ENCODE assay signal across 8 cellular contexts in the genomic region with DNA sequence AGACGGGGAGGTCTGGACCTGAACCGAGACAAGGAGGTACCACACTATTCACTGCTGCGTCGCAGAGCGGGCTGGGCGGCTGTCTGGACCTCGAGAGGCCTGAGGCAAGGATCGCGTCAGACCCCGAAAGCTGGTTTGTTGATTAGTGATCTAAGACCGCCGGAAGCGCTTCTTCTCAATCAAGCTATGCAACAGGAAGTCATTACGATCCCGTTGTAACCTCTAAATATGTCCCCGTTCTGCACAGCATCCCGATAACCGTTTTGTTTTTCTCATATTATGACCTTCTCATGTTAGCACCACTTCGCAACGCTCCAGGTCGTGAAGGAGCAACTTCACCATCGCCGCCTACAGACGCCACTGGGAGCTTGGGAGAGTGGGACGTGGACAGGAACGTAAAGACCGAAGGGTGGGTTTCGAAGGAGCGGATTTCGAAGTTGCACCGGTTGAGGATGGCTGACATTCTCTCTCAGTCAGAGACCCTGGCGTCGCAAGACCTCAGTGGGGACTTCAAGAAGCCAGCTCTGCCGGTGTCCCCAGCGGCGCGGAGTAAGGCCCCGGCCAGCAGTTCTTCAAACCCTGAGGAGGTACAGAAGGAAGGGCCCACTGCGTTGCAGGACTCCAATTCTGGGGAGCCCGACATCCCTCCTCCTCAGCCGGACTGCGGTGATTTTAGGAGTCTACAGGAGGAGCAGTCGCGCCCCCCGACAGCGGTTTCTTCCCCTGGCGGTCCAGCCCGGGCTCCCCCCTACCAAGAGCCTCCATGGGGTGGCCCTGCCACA. TPM values are rescaled to one million over a fixed set of nuclear protein-coding genes. Genes with fewer than 3 reads are reported as not detected.
A peak's percentile ranks its signal among the peaks of the same experiment; 100 is the strongest.
DNase-seq lines count a peak whose midpoint lies in the region; ATAC-seq and TF ChIP-seq lines count a peak whose summit lies in the region.

A gene with protein sequence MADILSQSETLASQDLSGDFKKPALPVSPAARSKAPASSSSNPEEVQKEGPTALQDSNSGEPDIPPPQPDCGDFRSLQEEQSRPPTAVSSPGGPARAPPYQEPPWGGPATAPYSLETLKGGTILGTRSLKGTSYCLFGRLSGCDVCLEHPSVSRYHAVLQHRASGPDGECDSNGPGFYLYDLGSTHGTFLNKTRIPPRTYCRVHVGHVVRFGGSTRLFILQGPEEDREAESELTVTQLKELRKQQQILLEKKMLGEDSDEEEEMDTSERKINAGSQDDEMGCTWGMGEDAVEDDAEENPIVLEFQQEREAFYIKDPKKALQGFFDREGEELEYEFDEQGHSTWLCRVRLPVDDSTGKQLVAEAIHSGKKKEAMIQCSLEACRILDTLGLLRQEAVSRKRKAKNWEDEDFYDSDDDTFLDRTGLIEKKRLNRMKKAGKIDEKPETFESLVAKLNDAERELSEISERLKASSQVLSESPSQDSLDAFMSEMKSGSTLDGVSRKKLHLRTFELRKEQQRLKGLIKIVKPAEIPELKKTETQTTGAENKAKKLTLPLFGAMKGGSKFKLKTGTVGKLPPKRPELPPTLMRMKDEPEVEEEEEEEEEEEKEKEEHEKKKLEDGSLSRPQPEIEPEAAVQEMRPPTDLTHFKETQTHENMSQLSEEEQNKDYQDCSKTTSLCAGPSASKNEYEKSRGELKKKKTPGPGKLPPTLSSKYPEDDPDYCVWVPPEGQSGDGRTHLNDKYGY (plus strand): TSS at position 427 of the 782 bp plus-strand sequence. CDS start 26 bp downstream, at position 453.
A gene with protein sequence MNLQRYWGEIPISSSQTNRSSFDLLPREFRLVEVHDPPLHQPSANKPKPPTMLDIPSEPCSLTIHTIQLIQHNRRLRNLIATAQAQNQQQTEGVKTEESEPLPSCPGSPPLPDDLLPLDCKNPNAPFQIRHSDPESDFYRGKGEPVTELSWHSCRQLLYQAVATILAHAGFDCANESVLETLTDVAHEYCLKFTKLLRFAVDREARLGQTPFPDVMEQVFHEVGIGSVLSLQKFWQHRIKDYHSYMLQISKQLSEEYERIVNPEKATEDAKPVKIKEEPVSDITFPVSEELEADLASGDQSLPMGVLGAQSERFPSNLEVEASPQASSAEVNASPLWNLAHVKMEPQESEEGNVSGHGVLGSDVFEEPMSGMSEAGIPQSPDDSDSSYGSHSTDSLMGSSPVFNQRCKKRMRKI (minus strand): TSS at position 152 of the 782 bp plus-strand sequence. CDS start 1,422 bp downstream, outside the sequence.

- peaks cover 24 to 41% (median 27%) of the 10 kb centered on the region in 3 donors for H3K4me1 Mint-ChIP-seq in IgD-negative memory B cell

- H3K27me3 Mint-ChIP-seq in IgD-negative memory B cell, result no peaks in the 10 kb centered on the region

- peaks cover 2% of the 10 kb centered on the region for H3K36me3 Mint-ChIP-seq in IgD-negative memory B cell

- intact Hi-C loops in PC-3 (cut with micrococcal nuclease), result no loop called here

- H3K79me2 ChIP-seq in PC-3 (ENCODE audit: low read length), result peaks cover 55% of the 10 kb centered on the region

- H3K9me3 ChIP-seq in PC-3 (ENCODE audit: low read length) (no peaks in the 10 kb centered on the region), esophagus (ENCODE audit: control insufficient read depth in 2 of 2, insufficient read depth in 1 of 2, low read depth in 1 of 2, low read length in 1 of 2) (no peaks in the 10 kb centered on the region), mucosa of rectum (ENCODE audit: control insufficient read depth in 2 of 2, low read length in 2 of 2) (no peaks in the 10 kb centered on the region)

- peak within 1 kb of the TSS; percentile 71 for H3K27ac ChIP-seq in PC-3 (ENCODE audit: low read length)
- H3K27ac ChIP-seq in esophagus (ENCODE audit: low read depth in 2 of 2, low read length in 1 of 2), result peak within 1 kb of the TSS; percentile 86 to 98
- H3K27ac ChIP-seq in mucosa of rectum (ENCODE audit: low read depth in 2 of 2, low read length in 2 of 2), result peak within 1 kb of the TSS; percentile 81 to 93

- no peaks in the 10 kb centered on the region for H4K20me1 ChIP-seq in PC-3 (ENCODE audit: low read length)

- H2AFZ ChIP-seq in PC-3 (ENCODE audit: low read length), result peak within 1 kb of the TSS; percentile 91

- CTCF ChIA-PET in PC-3 (lab: Charles Lee), result interaction anchor here (0.6 to 0.7 kb wide), 2 partner anchors 16 to 710 kb away, joined by 4 to 9 read pairs; no protein-coding TSS in a partner anchor

- H3K36me3 ChIP-seq in PC-3 (ENCODE audit: low read depth, low read length) (peaks cover 25% of the 10 kb centered on the region), esophagus (ENCODE audit: control insufficient read depth in 2 of 2, insufficient read depth in 2 of 2, low read length in 1 of 2) (peaks cover 7 to 9% of the 10 kb centered on the region in 2 donors), mucosa of rectum (ENCODE audit: control insufficient read depth in 2 of 2, insufficient read depth in 2 of 2, low read length in 2 of 2) (peaks cover 30 to 38% of the 10 kb centered on the region in 2 donors)

- TSS peak; percentile 87 for BruUV-seq in PC-3 (replicated peaks; lab: Mats Ljungman, UMichigan)

- 0 to 1% methylated on average over 48 of the region's 48 CpGs for WGBS in esophagus, 2 donors

- H3K27me3 ChIP-seq in PC-3 (ENCODE audit: low read length), result no peaks in the 10 kb centered on the region
- no peaks in the 10 kb centered on the region for H3K27me3 ChIP-seq in esophagus (ENCODE audit: control insufficient read depth in 1 of 2, insufficient read depth in 2 of 2, low read length in 2 of 2)
- no peaks in the 10 kb centered on the region for H3K27me3 ChIP-seq in mucosa of rectum (ENCODE audit: control insufficient read depth in 2 of 2, insufficient read depth in 2 of 2, low read length in 2 of 2)

- DNase-seq in Caki2 (ENCODE audit: low read depth) (peak; percentile 88), PC-3 (peak; percentile 76), activated T-cell treated with anti-CD3 and anti-CD28 coated beads for 48 hours (ENCODE audit: low read depth) (peak; percentile 56)
- peak; percentile 83 for DNase-seq in stimulated activated CD8-positive, alpha-beta memory T cell treated with anti-CD3 and anti-CD28 coated beads, Interleukin-4, amount 100 ng/mL, for 48 hours

- no peaks in the 10 kb centered on the region for H3F3A ChIP-seq in PC-3 (ENCODE audit: low read length, unreplicated experiment)

- no peak for TF ChIP-seq CTCF in PC-3 (conservative IDR thresholded peaks at IDR 0.05; ENCODE audit: low read depth, low read length)

- H3K27ac Mint-ChIP-seq in IgD-negative memory B cell, result peak within 1 kb of the TSS; percentile 92 to 100 (median 97)

- peak within 1 kb of the TSS; percentile 98 for H3K4me2 ChIP-seq in PC-3 (ENCODE audit: low read length)

- H3K4me1 ChIP-seq in PC-3 (ENCODE audit: insufficient read depth, low read length) (peaks cover 36% of the 10 kb centered on the region), esophagus (ENCODE audit: control insufficient read depth in 2 of 2, insufficient read depth in 2 of 2, low read length in 1 of 2) (no peaks in the 10 kb centered on the region), mucosa of rectum (ENCODE audit: control insufficient read depth in 2 of 2, insufficient read depth in 2 of 2, low read length in 2 of 2) (peaks cover 15 to 19% of the 10 kb centered on the region in 2 donors)

- ATAC-seq in GM21526 (IDR thresholded peaks at IDR 0.05; ENCODE audit: low FRiP score, unreplicated experiment) (peak; percentile 55), PC-3 (peak; percentile 74)

- in situ Hi-C loops in Caki2 (cut with HindIII; ENCODE audit: low pct_unique_long_range_greater_than_20kb, low sequenced_read_pairs), result no loop called here

- peak within 1 kb of the TSS; percentile 95 for H3K4me3 ChIP-seq in PC-3 (ENCODE audit: low read length)
- peak within 1 kb of the TSS; percentile 81 to 87 for H3K4me3 ChIP-seq in esophagus (ENCODE audit: low read depth in 1 of 2, low read length in 2 of 2)
- peak within 1 kb of the TSS; percentile 87 to 100 for H3K4me3 ChIP-seq in mucosa of rectum (ENCODE audit: low read length in 2 of 2)

- no peaks in the 10 kb centered on the region for H3K9me2 ChIP-seq in PC-3 (replicated peaks; ENCODE audit: low read length)

- POLR2A ChIA-PET in PC-3 (lab: Charles Lee; ENCODE audit: unreplicated experiment), result no interaction called here

- H3K9me3 Mint-ChIP-seq in IgD-negative memory B cell, result no peaks in the 10 kb centered on the region

- H3K4me3 Mint-ChIP-seq in IgD-negative memory B cell, result peak within 1 kb of the TSS; percentile 95 to 100 (median 98)

- H3K9ac ChIP-seq in PC-3 (ENCODE audit: low read length), result peak within 1 kb of the TSS; percentile 82
- H3K9ac ChIP-seq in mucosa of rectum (ENCODE audit: low read depth in 1 of 2, low read length in 2 of 2), result peak within 1 kb of the TSS; percentile 78 to 96

RNA-seq across cellular contexts. Expression of the first gene that starts in this region (rescaled TPM):
- 27.6 and 37.5 TPM in 2 replicates for total RNA-seq in Caki2 (2014; rRNA removed; shearing (Covaris generic); ENCODE audit: low replicate concordance)
- polyA plus RNA-seq in IgD-negative memory B cell (20.7 TPM), esophagus (10 to 100 TPM in 1 of 2 donors, 1 to 10 TPM in 1; 10.0 to 15.1 TPM)
- total RNA-seq in PC-3 (2014; rRNA removed), result 29.1 and 30.3 TPM in 2 replicates

RNA-seq across cellular contexts. Expression of the second gene that starts in this region (rescaled TPM):
- total RNA-seq in Caki2 (2014; rRNA removed; shearing (Covaris generic); ENCODE audit: low replicate concordance), result 17.3 and 24.8 TPM in 2 replicates
- polyA plus RNA-seq in IgD-negative memory B cell (15.4 TPM), esophagus (10 to 100 TPM; 16.6 to 22.8 TPM)
- 23.4 and 27.2 TPM in 2 replicates for total RNA-seq in PC-3 (2014; rRNA removed)

Comparison
In these comparisons a context has a peak if more than half of its experiments do, and no peak if none do; other contexts are left out.
1. Peak in every context shown above with its lines: DNase-seq, ATAC-seq, H3K4me3 ChIP-seq and H3K27ac ChIP-seq.